In the genomic region with DNA sequence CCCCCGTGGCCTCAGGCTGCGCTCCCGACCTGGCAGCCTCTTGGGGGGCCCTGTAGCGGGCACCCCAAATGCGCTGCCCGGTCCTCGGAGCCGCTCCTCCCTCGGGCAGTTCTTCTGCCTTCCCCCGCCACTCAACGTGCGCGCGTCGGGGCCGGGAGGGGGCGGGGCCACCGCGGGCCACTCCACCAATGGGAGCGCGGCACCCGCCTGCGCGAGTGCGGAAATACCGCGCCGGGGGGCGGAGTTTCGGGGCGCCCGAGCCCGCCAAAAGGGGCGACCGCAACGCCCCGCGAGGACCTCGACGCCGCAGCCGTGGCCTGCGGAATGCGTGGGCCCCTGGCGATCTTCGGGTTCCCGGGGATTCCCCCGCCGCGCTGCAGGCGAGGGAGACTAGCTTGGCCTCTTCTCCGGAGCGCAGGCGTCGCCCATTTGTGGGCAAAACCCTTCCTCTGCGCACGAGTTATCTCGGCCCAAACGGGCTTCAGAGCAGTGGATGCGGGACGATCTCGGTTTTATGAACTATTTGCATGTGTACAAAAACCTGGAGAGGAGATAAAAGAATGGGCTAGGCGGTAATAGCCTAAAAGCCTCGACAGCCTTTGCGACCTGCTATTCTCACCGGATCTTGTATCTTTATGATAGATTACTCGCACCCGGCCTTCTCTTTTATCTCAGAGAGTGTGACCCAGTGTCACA, we compare ENCODE assay signal across 8 cellular contexts. TPM values are rescaled to one million over a fixed set of nuclear protein-coding genes. Genes with fewer than 3 reads are reported as not detected.
A peak's percentile ranks its signal among the peaks of the same experiment; 100 is the strongest.
DNase-seq lines count a peak whose midpoint lies in the region; TF ChIP-seq lines count a peak whose summit lies in the region.

Gene TASOR (minus strand): TSS at position 144 of the 696 bp plus-strand sequence. CDS start 259 bp downstream, outside the sequence.

- peaks cover 0 to 8% of the 10 kb centered on the region in 2 experiments; a peak in 1 of 3 replicates for H3K36me3 ChIP-seq in HEK293 (ENCODE audit: control insufficient read depth in 2 of 2, insufficient read depth in 1 of 2, low read length in 2 of 2)
- no peaks in the 10 kb centered on the region for H3K36me3 ChIP-seq in hepatocyte (replicated peaks; ENCODE audit: insufficient read depth, low read depth)

- H3K4me3 ChIP-seq in GM12865 (ENCODE audit: low read depth, low read length) (peak within 1 kb of the TSS; percentile 82), HEK293 (ENCODE audit: low read depth, low read length) (peak within 1 kb of the TSS; percentile 88), hepatocyte (peak within 1 kb of the TSS; percentile 83), retinal pigment epithelial cell (ENCODE audit: low read length) (peak within 1 kb of the TSS; percentile 79)

- DNase-seq in GM12865 (ENCODE audit: low read depth), result peak; percentile 95
- DNase-seq in MV-4-11 (lab: John Stamatoyannopoulos, UW), result peak; percentile 78
- DNase-seq in T-helper 9 cell, result peak; percentile 83
- peak; percentile 93 for DNase-seq in astrocyte of the hippocampus (ENCODE audit: low read depth, low spot score)
- DNase-seq in hepatocyte (ENCODE audit: low spot score), result peak; percentile 92
- peak; percentile 11 for DNase-seq in retinal pigment epithelial cell (ENCODE audit: low read depth)
- no peak for DNase-seq in cerebellar nuclear complex (lab: John Stamatoyannopoulos, UW)

- H4K20me1 ChIP-seq in hepatocyte (ENCODE audit: insufficient read depth, poor library complexity, severe bottlenecking), result no peaks in the 10 kb centered on the region

- TF ChIP-seq CTCF in GM12865 (IDR thresholded peaks at IDR 0.05; ENCODE audit: insufficient read depth, low read depth, low read length, missing control alignments) (no peak), HEK293 (tag by site-specific recombination; IDR thresholded peaks at IDR 0.05) (no peak), hepatocyte (IDR thresholded peaks at IDR 0.05; ENCODE audit: poor library complexity) (no peak), retinal pigment epithelial cell (conservative IDR thresholded peaks at IDR 0.05; ENCODE audit: low read depth, low read length) (no peak)

- peak within 1 kb of the TSS; percentile 99 for H2AFZ ChIP-seq in hepatocyte

- no peaks in the 10 kb centered on the region for H3K4me1 ChIP-seq in HEK293 (ENCODE audit: control insufficient read depth, insufficient read depth, low read length)
- peaks cover 3% of the 10 kb centered on the region for H3K4me1 ChIP-seq in hepatocyte (ENCODE audit: insufficient read depth)

- H3K27ac ChIP-seq in HEK293 (ENCODE audit: extremely low read depth, low read depth, low read length) (peak within 1 kb of the TSS; percentile 92), hepatocyte (peak within 1 kb of the TSS; percentile 100)

- no peaks in the 10 kb centered on the region for H3K9me2 ChIP-seq in hepatocyte (replicated peaks; ENCODE audit: insufficient read depth)

- H3K4me2 ChIP-seq in hepatocyte, result peak within 1 kb of the TSS; percentile 82

- no peaks in the 10 kb centered on the region for H3K9me3 ChIP-seq in HEK293 (ENCODE audit: control insufficient read depth, insufficient read depth, low read depth, low read length)
- H3K9me3 ChIP-seq in hepatocyte (ENCODE audit: low read depth), result peaks cover 4% of the 10 kb centered on the region

- POLR2A ChIA-PET in HEK293 (lab: Yijun Ruan, JAX), result interaction anchor here (1.3 to 1.6 kb wide), 2 partner anchors 9 to 20 kb away, joined by 3 to 12 read pairs; no protein-coding TSS in a partner anchor

- CTCF ChIA-PET in HEK293 (lab: Yijun Ruan, JAX), result interaction anchor here (0.6 kb wide), 1 partner anchor 18 kb away, joined by 3 read pairs; no protein-coding TSS in a partner anchor

- peaks cover 43% of the 10 kb centered on the region for H3K79me2 ChIP-seq in hepatocyte

- H3K27me3 ChIP-seq in hepatocyte, result no peaks in the 10 kb centered on the region

- WGBS in hepatocyte (ENCODE audit: low lambda C conversion rate, missing lambda C conversion rate), result 36% methylated on average over 58 of the region's 68 CpGs

TF ChIP-seq in HEK293, 187 proteins besides CTCF, POLR2A, EP300 and RAD21 (continues in another document):
- TF ChIP-seq, protein P1, sequence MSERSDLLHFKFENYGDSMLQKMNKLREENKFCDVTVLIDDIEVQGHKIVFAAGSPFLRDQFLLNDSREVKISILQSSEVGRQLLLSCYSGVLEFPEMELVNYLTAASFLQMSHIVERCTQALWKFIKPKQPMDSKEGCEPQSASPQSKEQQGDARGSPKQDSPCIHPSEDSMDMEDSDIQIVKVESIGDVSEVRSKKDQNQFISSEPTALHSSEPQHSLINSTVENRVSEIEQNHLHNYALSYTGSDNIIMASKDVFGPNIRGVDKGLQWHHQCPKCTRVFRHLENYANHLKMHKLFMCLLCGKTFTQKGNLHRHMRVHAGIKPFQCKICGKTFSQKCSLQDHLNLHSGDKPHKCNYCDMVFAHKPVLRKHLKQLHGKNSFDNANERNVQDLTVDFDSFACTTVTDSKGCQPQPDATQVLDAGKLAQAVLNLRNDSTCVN (tag by site-specific recombination; optimal IDR thresholded peaks at IDR 0.05), result peak; percentile 77
- TF ChIP-seq GLI2 (tag by site-specific recombination; IDR thresholded peaks at IDR 0.05; ENCODE audit: borderline replicate concordance, low read depth) (no peak), ZNF768 (tag by site-specific recombination; IDR thresholded peaks at IDR 0.05) (no peak), ZNF785 (tag by site-specific recombination; IDR thresholded peaks at IDR 0.05) (no peak), PRDM1 (tag by site-specific recombination; IDR thresholded peaks at IDR 0.05) (no peak), ZNF302 (tag by site-specific recombination; IDR thresholded peaks at IDR 0.05; ENCODE audit: low read depth) (no peak), ZNF621 (tag by site-specific recombination; IDR thresholded peaks at IDR 0.05) (no peak), ZFHX2 (tag by site-specific recombination; conservative IDR thresholded peaks at IDR 0.05) (peak; percentile 62), KLF9 (tag by site-specific recombination; IDR thresholded peaks at IDR 0.05; ENCODE audit: low read depth) (no peak), ZBTB6 (tag by site-specific recombination; IDR thresholded peaks at IDR 0.05) (no peak), ZNF19 (tag by site-specific recombination; IDR thresholded peaks at IDR 0.05; ENCODE audit: low read depth) (no peak), MZF1 (tag by site-specific recombination; IDR thresholded peaks at IDR 0.05; ENCODE audit: borderline replicate concordance) (no peak), ZNF664 (tag by site-specific recombination; IDR thresholded peaks at IDR 0.05) (no peak)
- TF ChIP-seq, protein P2, sequence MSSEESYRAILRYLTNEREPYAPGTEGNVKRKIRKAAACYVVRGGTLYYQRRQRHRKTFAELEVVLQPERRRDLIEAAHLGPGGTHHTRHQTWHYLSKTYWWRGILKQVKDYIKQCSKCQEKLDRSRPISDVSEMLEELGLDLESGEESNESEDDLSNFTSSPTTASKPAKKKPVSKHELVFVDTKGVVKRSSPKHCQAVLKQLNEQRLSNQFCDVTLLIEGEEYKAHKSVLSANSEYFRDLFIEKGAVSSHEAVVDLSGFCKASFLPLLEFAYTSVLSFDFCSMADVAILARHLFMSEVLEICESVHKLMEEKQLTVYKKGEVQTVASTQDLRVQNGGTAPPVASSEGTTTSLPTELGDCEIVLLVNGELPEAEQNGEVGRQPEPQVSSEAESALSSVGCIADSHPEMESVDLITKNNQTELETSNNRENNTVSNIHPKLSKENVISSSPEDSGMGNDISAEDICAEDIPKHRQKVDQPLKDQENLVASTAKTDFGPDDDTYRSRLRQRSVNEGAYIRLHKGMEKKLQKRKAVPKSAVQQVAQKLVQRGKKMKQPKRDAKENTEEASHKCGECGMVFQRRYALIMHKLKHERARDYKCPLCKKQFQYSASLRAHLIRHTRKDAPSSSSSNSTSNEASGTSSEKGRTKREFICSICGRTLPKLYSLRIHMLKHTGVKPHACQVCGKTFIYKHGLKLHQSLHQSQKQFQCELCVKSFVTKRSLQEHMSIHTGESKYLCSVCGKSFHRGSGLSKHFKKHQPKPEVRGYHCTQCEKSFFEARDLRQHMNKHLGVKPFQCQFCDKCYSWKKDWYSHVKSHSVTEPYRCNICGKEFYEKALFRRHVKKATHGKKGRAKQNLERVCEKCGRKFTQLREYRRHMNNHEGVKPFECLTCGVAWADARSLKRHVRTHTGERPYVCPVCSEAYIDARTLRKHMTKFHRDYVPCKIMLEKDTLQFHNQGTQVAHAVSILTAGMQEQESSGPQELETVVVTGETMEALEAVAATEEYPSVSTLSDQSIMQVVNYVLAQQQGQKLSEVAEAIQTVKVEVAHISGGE (tag by site-specific recombination; conservative IDR thresholded peaks at IDR 0.05; ENCODE audit: low read depth), result no peak
- TF ChIP-seq, protein P3, sequence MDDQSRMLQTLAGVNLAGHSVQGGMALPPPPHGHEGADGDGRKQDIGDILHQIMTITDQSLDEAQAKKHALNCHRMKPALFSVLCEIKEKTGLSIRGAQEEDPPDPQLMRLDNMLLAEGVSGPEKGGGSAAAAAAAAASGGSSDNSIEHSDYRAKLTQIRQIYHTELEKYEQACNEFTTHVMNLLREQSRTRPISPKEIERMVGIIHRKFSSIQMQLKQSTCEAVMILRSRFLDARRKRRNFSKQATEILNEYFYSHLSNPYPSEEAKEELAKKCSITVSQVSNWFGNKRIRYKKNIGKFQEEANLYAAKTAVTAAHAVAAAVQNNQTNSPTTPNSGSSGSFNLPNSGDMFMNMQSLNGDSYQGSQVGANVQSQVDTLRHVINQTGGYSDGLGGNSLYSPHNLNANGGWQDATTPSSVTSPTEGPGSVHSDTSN (CRISPR knock-in tag; IDR thresholded peaks at IDR 0.05), result no peak
- TF ChIP-seq, protein P4, sequence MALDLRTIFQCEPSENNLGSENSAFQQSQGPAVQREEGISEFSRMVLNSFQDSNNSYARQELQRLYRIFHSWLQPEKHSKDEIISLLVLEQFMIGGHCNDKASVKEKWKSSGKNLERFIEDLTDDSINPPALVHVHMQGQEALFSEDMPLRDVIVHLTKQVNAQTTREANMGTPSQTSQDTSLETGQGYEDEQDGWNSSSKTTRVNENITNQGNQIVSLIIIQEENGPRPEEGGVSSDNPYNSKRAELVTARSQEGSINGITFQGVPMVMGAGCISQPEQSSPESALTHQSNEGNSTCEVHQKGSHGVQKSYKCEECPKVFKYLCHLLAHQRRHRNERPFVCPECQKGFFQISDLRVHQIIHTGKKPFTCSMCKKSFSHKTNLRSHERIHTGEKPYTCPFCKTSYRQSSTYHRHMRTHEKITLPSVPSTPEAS (tag by site-specific recombination; IDR thresholded peaks at IDR 0.05), result no peak

RNA-seq across cellular contexts. Expression of gene TASOR, which starts in this region (rescaled TPM):
- total RNA-seq in hepatocyte, result 62.3 and 64.0 TPM in 2 replicates
- polyA plus RNA-seq in hepatocyte, result 9.3 and 14.2 TPM in 2 replicates

Comparison
In these comparisons a context has a peak if more than half of its experiments do, and no peak if none do; other contexts are left out.
1. DNase-seq: peak in GM12865 (single experiment), MV-4-11 (single experiment), T-helper 9 cell (single experiment), astrocyte of the hippocampus (single experiment), hepatocyte (single experiment) and retinal pigment epithelial cell (single experiment); none in cerebellar nuclear complex (0 of 2).
2. Peak in every context shown above with its lines, with median percentiles within 50 percentile points of each other: H3K4me3 ChIP-seq.